Comparison of ENCODE assay signal across 26 cellular contexts in genomic region chr5:67000794-67001475, GRCh38.
"Had no signal": no experiment of that assay in that cellular context is flagged by ENCODE, and none has a peak within 500 bp of the region (broad histone marks: within the 10 kb centered on the region; RNA-seq: fewer than 3 reads in every experiment).

No MANE protein-coding gene starts in this region.

- ATAC-seq: activated CD8-positive, alpha-beta T cell treated with anti-CD3 and anti-CD28 coated beads for 36 hours; activated naive CD8-positive, alpha-beta T cell treated with anti-CD3 and anti-CD28 coated beads, Interleukin-2, amount 50 U/mL, for 24 hours; activated T-cell treated with anti-CD3 and anti-CD28 coated beads, Interleukin-2, amount 50 U/mL, for 4 hours; activated T-helper 17 cell treated with anti-CD3 and anti-CD28 coated beads, Interleukin-2, amount 50 U/mL, for 72 hours; gastroesophageal sphincter; naive thymus-derived CD4-positive, alpha-beta T cell; sciatic nerve; stimulated activated memory B cell treated with anti-CD40 and anti-IgM and Interleukin-4, amounts not matched to agents 10 μg/mL and 1 μg/mL and 100 μg/mL, for 72 hours; WTC11 had no signal

- H3K9me3 ChIP-seq: gastroesophageal sphincter, ovary, prostate gland, stomach, tibial nerve had no signal

- H3K4me1 ChIP-seq: prostate gland had no signal

- H3K36me3 ChIP-seq: gastroesophageal sphincter, ovary, prostate gland, stomach, tibial nerve had no signal

- DNase-seq: activated CD4-positive, alpha-beta T cell treated with anti-CD3 and anti-CD28 coated beads for 1 hour; activated CD4-positive, alpha-beta T cell treated with anti-CD3 and anti-CD28 coated beads, Interleukin-2, amount 50 U/mL, for 1 hour; activated CD8-positive, alpha-beta T cell treated with anti-CD3 and anti-CD28 coated beads for 36 hours; activated naive CD8-positive, alpha-beta T cell treated with anti-CD3 and anti-CD28 coated beads, Interleukin-2, amount 50 U/mL, for 24 hours; activated T-cell treated with anti-CD3 and anti-CD28 coated beads, Interleukin-2, amount 50 U/mL, for 4 hours; amygdala; central memory CD4-positive, alpha-beta T cell; endodermal cell; hippocampal formation; kidney; midbrain; naive thymus-derived CD4-positive, alpha-beta T cell; ovary; retina; stimulated activated CD4-positive, alpha-beta T cell treated with anti-CD3 and anti-CD28 coated beads, Interleukin-4, amount 100 ng/mL, for 24 hours; stimulated activated CD8-positive, alpha-beta memory T cell treated with anti-CD3 and anti-CD28 coated beads, Interleukin-4, amount 100 ng/mL, for 48 hours; stomach; T-helper 9 cell had no signal

- H3K27ac ChIP-seq: ovary, prostate gland, stomach, tibial nerve had no signal

- H3K27me3 ChIP-seq: gastroesophageal sphincter, ovary, stomach, tibial nerve had no signal

- H3K4me3 ChIP-seq: gastroesophageal sphincter, ovary, prostate gland, skin epidermis, stomach, tibial nerve had no signal
